In the genomic region with DNA sequence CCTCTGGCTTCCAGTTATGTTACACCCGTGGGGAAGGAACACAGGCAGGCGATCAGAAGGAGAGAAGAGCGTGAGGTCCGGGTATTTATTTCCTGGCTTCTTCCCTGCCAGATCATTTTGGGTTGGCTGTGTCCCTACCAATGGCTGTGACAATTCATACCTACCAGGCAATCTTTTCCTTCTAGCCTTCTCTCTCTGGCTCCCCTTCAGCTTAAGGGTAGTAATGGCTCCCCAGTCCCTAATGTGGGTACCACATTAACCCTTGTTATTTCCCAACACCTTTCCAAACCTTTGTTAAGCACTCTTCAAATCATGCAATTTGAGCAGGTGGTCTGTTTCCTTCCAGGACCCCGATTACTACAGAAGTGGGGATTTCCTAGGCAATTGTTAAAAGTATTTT, we compare ENCODE assay signal across 25 cellular contexts.
"Had no signal": no experiment of that assay in that cellular context is flagged by ENCODE, and none has a peak within 500 bp of the region (broad histone marks: within the 10 kb centered on the region; RNA-seq: fewer than 3 reads in every experiment).

No MANE protein-coding gene starts in this region.

- H3K27me3 ChIP-seq: dorsolateral prefrontal cortex, esophagus muscularis mucosa, gastroesophageal sphincter, neutrophil, pancreas, stomach, thyroid gland, upper lobe of left lung had no signal

- H3K9me3 Mint-ChIP-seq: immature natural killer cell, memory B cell, natural killer cell had no signal

- H3K4me2 ChIP-seq: smooth muscle cell had no signal

- H3K9me3 ChIP-seq: esophagus muscularis mucosa, gastroesophageal sphincter, heart right ventricle, neutrophil, pancreas, stomach, thyroid gland, upper lobe of left lung had no signal

- H3K36me3 Mint-ChIP-seq: natural killer cell had no signal

- DNase-seq: dorsolateral prefrontal cortex; effector CD4-positive, alpha-beta T cell; foreskin keratinocyte; heart right ventricle; hippocampal formation; immature natural killer cell; islet precursor cell; left ventricle myocardium superior; natural killer cell; pancreas; retina; stimulated activated CD4-positive, alpha-beta T cell treated with anti-CD3 and anti-CD28 coated beads, Interleukin-12 subunit alpha, Interleukin-12 subunit beta, amount 100 ng/mL, for 4 hours; stimulated activated CD4-positive, alpha-beta T cell treated with anti-CD3 and anti-CD28 coated beads, Interleukin-1b, Interleukin-23, amount 100 ng/mL, for 48 hours; stimulated activated CD4-positive, alpha-beta T cell treated with anti-CD3 and anti-CD28 coated beads, Interleukin-4, amount 100 ng/mL, for 1 hour; stimulated activated CD8-positive, alpha-beta memory T cell treated with anti-CD3 and anti-CD28 coated beads, Interleukin-4, amount 100 ng/mL, for 48 hours; stimulated activated naive CD4-positive, alpha-beta T cell treated with Interleukin-2 at 50 U/mL for 16 hours; stomach; thyroid gland; upper lobe of left lung had no signal

- H3K4me3 Mint-ChIP-seq: immature natural killer cell, memory B cell, natural killer cell had no signal

- H3K4me1 ChIP-seq: esophagus muscularis mucosa, foreskin keratinocyte, gastroesophageal sphincter, heart right ventricle, pancreas, stomach, thyroid gland, upper lobe of left lung had no signal

- H3K4me1 Mint-ChIP-seq: memory B cell had no signal

- H3K36me3 ChIP-seq: esophagus muscularis mucosa, gastroesophageal sphincter, heart right ventricle, neutrophil, pancreas, stomach, thyroid gland, upper lobe of left lung had no signal

- H3K27ac ChIP-seq: esophagus muscularis mucosa, foreskin keratinocyte, gastroesophageal sphincter, heart right ventricle, neutrophil, pancreas, stomach, thyroid gland, upper lobe of left lung had no signal

- H3K27ac Mint-ChIP-seq: immature natural killer cell, memory B cell, natural killer cell had no signal

- H3K4me3 ChIP-seq: dorsolateral prefrontal cortex, esophagus muscularis mucosa, gastroesophageal sphincter, heart right ventricle, lung, pancreas, smooth muscle cell, stomach, thyroid gland, upper lobe of left lung had no signal
